In genomic region chr9:101566904-101567724, GRCh38 we compare ENCODE assay signal across 9 cellular contexts. TPM values are rescaled to one million over a fixed set of nuclear protein-coding genes. Genes with fewer than 3 reads are reported as not detected.
DNase-seq lines count a peak whose midpoint lies in the region; ATAC-seq and TF ChIP-seq lines count a peak whose summit lies in the region.
"Had no signal": no experiment of that assay in that cellular context is flagged by ENCODE, and none has a peak within 500 bp of the region (broad histone marks: within the 10 kb centered on the region; RNA-seq: fewer than 3 reads in every experiment).

No MANE protein-coding gene starts in this region.

- in situ Hi-C loops in HAP-1 (cut with MboI; ENCODE audit: low sequenced_read_pairs), result no loop called here
- in situ Hi-C loops in brain microvascular endothelial cell (cut with HindIII; ENCODE audit: low pct_ligation_motif_present, low sequenced_read_pairs), result no loop called here

- H3K27me3 Mint-ChIP-seq in neural crest cell (ENCODE audit: low read depth), result no peaks in the 10 kb centered on the region
- H3K27me3 Mint-ChIP-seq: activated naive CD8-positive, alpha-beta T cell had no signal

- H3K36me3 ChIP-seq in HAP-1 (replicated peaks) (peaks cover 13% of the 10 kb centered on the region), brain microvascular endothelial cell (replicated peaks) (peaks cover 3% of the 10 kb centered on the region)

- no peak for DNase-seq in activated CD4-positive, CD25-positive, alpha-beta regulatory T cell treated with anti-CD3 and anti-CD28 coated beads, Interleukin-2, amount 50 U/mL, for 72 hours
- DNase-seq in HAP-1 (ENCODE audit: low spot score in 2 of 2), result peak; percentile 20 to 33
- DNase-seq in NCI-H82 treated with DMSO at 0.1 percent for 48 hours (lab: John Stamatoyannopoulos, UW; ENCODE audit: unreplicated experiment), result peak; percentile 18
- DNase-seq in brain microvascular endothelial cell, result peak; percentile 71
- DNase-seq in neural crest cell (ENCODE audit: low read depth, low spot score), result no peak
- DNase-seq in KG1 (lab: John Stamatoyannopoulos, UW), result no peak

- no peak overlapping the region for H3K27ac ChIP-seq in brain microvascular endothelial cell

- peaks cover 27% of the 10 kb centered on the region for H3K36me3 Mint-ChIP-seq in neural crest cell (ENCODE audit: low read depth)

- 0 out of 2 replicates have a peak, but pooled peaks cover 2% of the 10 kb centered on the region for H3K4me1 ChIP-seq in HAP-1

- H3K9me3 Mint-ChIP-seq in neural crest cell, result no peaks in the 10 kb centered on the region

- no peaks in the 10 kb centered on the region for H3K9me3 ChIP-seq in HAP-1

- no peaks in the 10 kb centered on the region for H3K27me3 ChIP-seq in HAP-1 (ENCODE audit: low read depth)
- no peaks in the 10 kb centered on the region for H3K27me3 ChIP-seq in brain microvascular endothelial cell (replicated peaks)

- TF ChIP-seq CTCF in brain microvascular endothelial cell (IDR thresholded peaks at IDR 0.05; ENCODE audit: low read depth, low read length, missing control alignments) (peak; percentile 76), neural crest cell (conservative IDR thresholded peaks at IDR 0.05) (peak; percentile 61)

- no peaks in the 10 kb centered on the region for H3K4me1 Mint-ChIP-seq in neural crest cell

- H3K4me3 ChIP-seq in HAP-1, result no peak overlapping the region
- no peak overlapping the region for H3K4me3 ChIP-seq in brain microvascular endothelial cell (ENCODE audit: low read depth, low read length)

- ATAC-seq in activated CD4-positive, CD25-positive, alpha-beta regulatory T cell treated with anti-CD3 and anti-CD28 coated beads, Interleukin-2, amount 50 U/mL, for 24 hours, result peak; percentile 46 to 72
- ATAC-seq in GM19455 (IDR thresholded peaks at IDR 0.05; ENCODE audit: unreplicated experiment), result no peak

- no peak overlapping the region for H3K27ac Mint-ChIP-seq in neural crest cell (ENCODE audit: unreplicated experiment)

- H3K4me3 Mint-ChIP-seq in neural crest cell, result no peak overlapping the region
- H3K4me3 Mint-ChIP-seq: activated naive CD8-positive, alpha-beta T cell had no signal

RNA-seq across cellular contexts. Expression of gene PPP3R2, which starts 27.7 kb away (rescaled TPM):
- not detected in 2 replicates for total RNA-seq in neural crest cell

RNA-seq across cellular contexts. Expression of gene RNF20, which starts 33.5 kb away (rescaled TPM):
- 66.6 and 70.2 TPM in 2 replicates for total RNA-seq in neural crest cell

Comparison
In these comparisons a context has a peak if more than half of its experiments do, and no peak if none do; other contexts are left out.
1. DNase-seq: peak in HAP-1 (2 of 2), NCI-H82 treated with DMSO at 0.1 percent for 48 hours (single experiment) and brain microvascular endothelial cell (single experiment); none in activated CD4-positive, CD25-positive, alpha-beta regulatory T cell treated with anti-CD3 and anti-CD28 coated beads, Interleukin-2, amount 50 U/mL, for 72 hours (single experiment), neural crest cell (single experiment) and KG1 (single experiment).